28 cellular contexts compared by ENCODE assay signal in genomic region chr15:38187646-38188313, GRCh38.
DNase-seq lines count a peak whose midpoint lies in the region; ATAC-seq and TF ChIP-seq lines count a peak whose summit lies in the region.
"Had no signal": no experiment of that assay in that cellular context is flagged by ENCODE, and none has a peak within 500 bp of the region (broad histone marks: within the 10 kb centered on the region; RNA-seq: fewer than 3 reads in every experiment).

No MANE protein-coding gene starts in this region.

- H3K36me3 Mint-ChIP-seq in endodermal cell (ENCODE audit: low read depth), result no peaks in the 10 kb centered on the region
- H3K36me3 Mint-ChIP-seq: activated CD8-positive, alpha-beta memory T cell treated with anti-CD3 and anti-CD28 coated beads, Interleukin-2, amount 10 ng/mL, durations not matched to agents 7 days and 5 days; activated naive CD4-positive, alpha-beta T cell treated with anti-CD3 and anti-CD28 coated beads, Interleukin-2, amount 50 U/mL, for 72 hours; immature natural killer cell had no signal

- no peak overlapping the region for H3K23ac ChIP-seq in mesenchymal stem cell (ENCODE audit: low read length in 2 of 2)

- no peaks in the 10 kb centered on the region for H3K27me3 Mint-ChIP-seq in endodermal cell (ENCODE audit: insufficient read depth)

- no peak overlapping the region for H2AK5ac ChIP-seq in mesenchymal stem cell (ENCODE audit: low read length, severe bottlenecking)

- TF ChIP-seq CTCF in endodermal cell (conservative IDR thresholded peaks at IDR 0.05), result no peak

- no peak overlapping the region for H4K91ac ChIP-seq in mesenchymal stem cell (ENCODE audit: low read length)

- H3K79me1 ChIP-seq in mesenchymal stem cell (replicated peaks; ENCODE audit: low read length, poor library complexity, severe bottlenecking), result no peaks in the 10 kb centered on the region

- H3K4me1 Mint-ChIP-seq in endodermal cell, result peaks cover 50% of the 10 kb centered on the region
- H3K4me1 Mint-ChIP-seq: activated CD4-positive, alpha-beta T cell treated with anti-CD3 and anti-CD28 coated beads, Interleukin-2, amount 10 ng/mL, durations not matched to agents 24 days and 14 days; activated CD8-positive, alpha-beta memory T cell treated with anti-CD3 and anti-CD28 coated beads, Interleukin-2, amount 10 ng/mL, durations not matched to agents 7 days and 5 days; B cell; immature natural killer cell had no signal

- H2BK15ac ChIP-seq in mesenchymal stem cell (ENCODE audit: low read depth, poor library complexity, severe bottlenecking), result no peak overlapping the region

- peaks cover 11 to 37% (median 13%) of the 10 kb centered on the region in 10 experiments for H3K4me1 ChIP-seq in BLaER1 treated with 17β-estradiol and CSF1 and Interleukin-3, amounts not matched to agents 10 nM and 100 nM
- H3K4me1 ChIP-seq in endodermal cell (ENCODE audit: control insufficient read depth, insufficient read depth, low read length) (peaks cover 7% of the 10 kb centered on the region), mesenchymal stem cell (ENCODE audit: control insufficient read depth, insufficient read depth, low read depth, low read length) (peaks cover 8% of the 10 kb centered on the region)
- H3K4me1 ChIP-seq: A549, foreskin keratinocyte had no signal

- H2AFZ ChIP-seq in mesenchymal stem cell (ENCODE audit: low read depth, low read length), result no peak overlapping the region
- H2AFZ ChIP-seq: PC-9 had no signal

- WGBS in endodermal cell (ENCODE audit: insufficient coverage in 1 of 2, insufficient read length in 1 of 2), 2 experiments, result 87 to 89% methylated on average over 7 of the region's 7 CpGs
- WGBS in mesenchymal stem cell, result 67% methylated on average over 7 of the region's 7 CpGs

- H4K20me1 ChIP-seq in BLaER1 treated with 17β-estradiol and CSF1 and Interleukin-3, amounts not matched to agents 10 nM and 100 nM, result no peaks in the 10 kb centered on the region

- no peak overlapping the region for H3K18ac ChIP-seq in mesenchymal stem cell (ENCODE audit: low read depth in 1 of 2, low read length in 2 of 2)

- H3K9me3 Mint-ChIP-seq in endodermal cell, result no peaks in the 10 kb centered on the region
- H3K9me3 Mint-ChIP-seq: activated CD4-positive, alpha-beta T cell treated with anti-CD3 and anti-CD28 coated beads, Interleukin-2, amount 10 ng/mL, durations not matched to agents 24 days and 14 days; activated naive CD4-positive, alpha-beta T cell treated with anti-CD3 and anti-CD28 coated beads, Interleukin-2, amount 50 U/mL, for 72 hours; T-helper 1 cell treated with Interleukin-12 subunit alpha and Interleukin-12 subunit beta and Interleukin-4 antibody, amounts not matched to agents 30 μg/mL and 1 μg/mL, for 36 hours had no signal

- H3K4me3 Mint-ChIP-seq in endodermal cell, result no peak overlapping the region
- H3K4me3 Mint-ChIP-seq: activated CD4-positive, alpha-beta T cell treated with anti-CD3 and anti-CD28 coated beads, Interleukin-2, amount 10 ng/mL, durations not matched to agents 24 days and 14 days; activated CD8-positive, alpha-beta memory T cell treated with anti-CD3 and anti-CD28 coated beads, Interleukin-2, amount 10 ng/mL, durations not matched to agents 7 days and 5 days; B cell; immature natural killer cell; T-helper 1 cell treated with Interleukin-12 subunit alpha and Interleukin-12 subunit beta and Interleukin-4 antibody, amounts not matched to agents 30 μg/mL and 1 μg/mL, for 36 hours had no signal

- DNase-seq in NCI-H69 (lab: John Stamatoyannopoulos, UW), result peak; percentile 47
- DNase-seq in endodermal cell, result no peak
- peak; percentile 61 for DNase-seq in mesenchymal stem cell
- DNase-seq in HCEC 1CT, result no peak
- DNase-seq in stimulated activated CD4-positive, alpha-beta T cell treated with anti-CD3 and anti-CD28 coated beads, Interleukin-1b, Interleukin-23, amount 100 ng/mL, for 48 hours, result no peak
- DNase-seq in G401 (ENCODE audit: low spot score), result no peak
- DNase-seq: activated CD4-positive, alpha-beta T cell treated with anti-CD3 and anti-CD28 coated beads, Interleukin-2, amount 10 ng/mL, durations not matched to agents 24 days and 14 days; activated CD8-positive, alpha-beta memory T cell treated with anti-CD3 and anti-CD28 coated beads, Interleukin-2, amount 10 ng/mL, durations not matched to agents 7 days and 5 days; aorta; central memory CD4-positive, alpha-beta T cell; COR-L47; foreskin keratinocyte; immature natural killer cell; mammary epithelial cell; NCI-H1092 treated with DMSO at 0.1 percent for 48 hours; NCI-H2081 treated with DMSO at 0.1 percent for 48 hours; nucleus accumbens; PC-9; stimulated activated CD4-positive, alpha-beta T cell treated with anti-CD3 and anti-CD28 coated beads, Interleukin-2, amount 100 ng/mL, for 48 hours; stimulated activated naive CD4-positive, alpha-beta T cell had no signal

- H3K9me3 ChIP-seq in BLaER1 treated with 17β-estradiol and CSF1 and Interleukin-3, amounts not matched to agents 10 nM and 100 nM (replicated peaks in 1 of 11), result no peaks in the 10 kb centered on the region
- H3K9me3 ChIP-seq in endodermal cell (ENCODE audit: control insufficient read depth, low read length) (no peaks in the 10 kb centered on the region), mesenchymal stem cell (ENCODE audit: control insufficient read depth, low read length) (no peaks in the 10 kb centered on the region)
- H3K9me3 ChIP-seq: A549, thoracic aorta had no signal

- H3K14ac ChIP-seq in mesenchymal stem cell (ENCODE audit: low read length in 2 of 2), result no peak overlapping the region

- in situ Hi-C loops in G401 (cut with HindIII; ENCODE audit: low sequenced_read_pairs), result no loop called here

- peak overlapping the region; percentile 25 to 73 (median 62) for H3K4me2 ChIP-seq in BLaER1 treated with 17β-estradiol and CSF1 and Interleukin-3, amounts not matched to agents 10 nM and 100 nM
- H3K4me2 ChIP-seq in mesenchymal stem cell (ENCODE audit: low read length, poor library complexity, severe bottlenecking), result no peak overlapping the region
- H3K4me2 ChIP-seq: A549, PC-9, smooth muscle cell had no signal

- H3K27ac ChIP-seq in BLaER1 treated with 17β-estradiol and CSF1 and Interleukin-3, amounts not matched to agents 10 nM and 100 nM, result no peak overlapping the region
- H3K27ac ChIP-seq in endodermal cell (ENCODE audit: low read depth, low read length) (no peak overlapping the region), mesenchymal stem cell (ENCODE audit: low read length, poor library complexity, severe bottlenecking) (no peak overlapping the region)
- H3K27ac ChIP-seq: A549, foreskin keratinocyte, PC-9, thoracic aorta had no signal

- no peak overlapping the region for H3K9ac ChIP-seq in BLaER1 treated with 17β-estradiol and CSF1 and Interleukin-3, amounts not matched to agents 10 nM and 100 nM
- H3K9ac ChIP-seq in endodermal cell (ENCODE audit: extremely low read depth, low read length, poor library complexity, severe bottlenecking) (no peak overlapping the region), mesenchymal stem cell (ENCODE audit: low read length) (no peak overlapping the region)

- no peak overlapping the region for H2BK12ac ChIP-seq in mesenchymal stem cell (ENCODE audit: low read length in 2 of 2)

- H4K8ac ChIP-seq in mesenchymal stem cell (ENCODE audit: low read length), result no peak overlapping the region

- no peak overlapping the region for H2BK5ac ChIP-seq in mesenchymal stem cell (ENCODE audit: low read depth, low read length, poor library complexity, severe bottlenecking)

- H3K4ac ChIP-seq in mesenchymal stem cell (ENCODE audit: low read depth in 1 of 2, low read length in 2 of 2), result no peak overlapping the region

- no peaks in the 10 kb centered on the region for H3K27me3 ChIP-seq in BLaER1 treated with 17β-estradiol and CSF1 and Interleukin-3, amounts not matched to agents 10 nM and 100 nM
- no peaks in the 10 kb centered on the region for H3K27me3 ChIP-seq in endodermal cell (ENCODE audit: control insufficient read depth, insufficient read depth, low read length, poor library complexity, severe bottlenecking)
- H3K27me3 ChIP-seq in mesenchymal stem cell (ENCODE audit: control insufficient read depth in 1 of 2, insufficient read depth in 1 of 2, low read length in 2 of 2), result no peaks in the 10 kb centered on the region

- H3K4me3 ChIP-seq in BLaER1 treated with 17β-estradiol and CSF1 and Interleukin-3, amounts not matched to agents 10 nM and 100 nM, result no peak overlapping the region
- H3K4me3 ChIP-seq in endodermal cell (ENCODE audit: low read length), result no peak overlapping the region
- no peak overlapping the region for H3K4me3 ChIP-seq in mesenchymal stem cell (ENCODE audit: insufficient read depth in 1 of 2, low read depth in 1 of 2, low read length in 2 of 2)
- H3K4me3 ChIP-seq: A549, PC-9, smooth muscle cell, thoracic aorta had no signal

- no peaks in the 10 kb centered on the region for H3K36me3 ChIP-seq in BLaER1 treated with 17β-estradiol and CSF1 and Interleukin-3, amounts not matched to agents 10 nM and 100 nM
- H3K36me3 ChIP-seq in endodermal cell (ENCODE audit: control insufficient read depth, insufficient read depth, low read length), result no peaks in the 10 kb centered on the region
- H3K36me3 ChIP-seq in mesenchymal stem cell (ENCODE audit: control insufficient read depth in 1 of 2, insufficient read depth in 2 of 2, low read depth in 1 of 2, low read length in 2 of 2), result no peaks in the 10 kb centered on the region
- H3K36me3 ChIP-seq: thoracic aorta had no signal

- H2BK120ac ChIP-seq in mesenchymal stem cell (ENCODE audit: low read depth, low read length), result no peak overlapping the region

- no peak for ATAC-seq in GM21786 (IDR thresholded peaks at IDR 0.05; ENCODE audit: unreplicated experiment)
- ATAC-seq: A549; activated CD8-positive, alpha-beta memory T cell treated with anti-CD3 and anti-CD28 coated beads, Interleukin-2, amount 10 ng/mL, durations not matched to agents 7 days and 5 days; activated naive CD4-positive, alpha-beta T cell treated with anti-CD3 and anti-CD28 coated beads, Interleukin-2, amount 50 U/mL, for 72 hours; foreskin keratinocyte had no signal

- H3K27ac Mint-ChIP-seq in endodermal cell, result peak overlapping the region; percentile 2
- H3K27ac Mint-ChIP-seq: activated CD4-positive, alpha-beta T cell treated with anti-CD3 and anti-CD28 coated beads, Interleukin-2, amount 10 ng/mL, durations not matched to agents 24 days and 14 days; activated CD8-positive, alpha-beta memory T cell treated with anti-CD3 and anti-CD28 coated beads, Interleukin-2, amount 10 ng/mL, durations not matched to agents 7 days and 5 days; activated naive CD4-positive, alpha-beta T cell treated with anti-CD3 and anti-CD28 coated beads, Interleukin-2, amount 50 U/mL, for 72 hours; B cell; immature natural killer cell; T-helper 1 cell treated with Interleukin-12 subunit alpha and Interleukin-12 subunit beta and Interleukin-4 antibody, amounts not matched to agents 30 μg/mL and 1 μg/mL, for 36 hours had no signal

Comparison
In these comparisons a context has a peak if more than half of its experiments do, and no peak if none do; other contexts are left out.
1. DNase-seq: peak in NCI-H69 (single experiment) and mesenchymal stem cell (single experiment); none in endodermal cell (single experiment), HCEC 1CT (single experiment), stimulated activated CD4-positive, alpha-beta T cell treated with anti-CD3 and anti-CD28 coated beads, Interleukin-1b, Interleukin-23, amount 100 ng/mL, for 48 hours (single experiment) and G401 (single experiment).